15 cellular contexts compared by ENCODE assay signal in the genomic region with DNA sequence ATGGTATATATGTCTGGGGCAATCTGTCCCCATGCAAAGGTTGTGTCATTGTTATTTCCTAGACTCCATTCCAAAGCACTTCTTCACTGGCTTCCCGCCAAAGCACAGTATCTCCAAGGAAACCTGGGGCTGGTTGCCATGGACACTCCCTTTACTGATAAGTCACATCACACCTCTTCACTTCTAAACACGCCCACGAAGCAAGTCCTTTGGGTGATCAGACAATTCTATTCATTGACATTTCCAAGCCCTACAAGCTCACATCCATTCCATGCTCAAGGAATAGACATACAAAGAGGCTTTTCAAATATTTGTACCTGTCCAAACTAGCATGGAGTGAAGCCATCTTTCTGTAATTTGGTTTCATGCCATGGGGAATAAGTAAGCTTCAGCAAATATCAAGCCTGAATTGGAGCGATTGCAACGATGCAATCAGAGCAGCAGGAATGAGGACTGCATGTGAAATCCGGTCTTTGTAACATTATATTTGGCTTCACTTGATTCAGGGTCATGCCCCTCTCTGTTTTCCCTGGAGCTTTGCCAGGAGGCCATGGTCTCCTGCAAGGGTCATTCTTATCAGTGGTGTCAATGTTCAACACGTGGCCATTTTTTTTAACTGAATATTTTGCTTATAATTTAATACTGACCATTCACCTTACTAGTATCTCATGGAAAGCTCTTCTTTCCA.
DNase-seq lines count a peak whose midpoint lies in the region; ATAC-seq and TF ChIP-seq lines count a peak whose summit lies in the region.
"Had no signal": no experiment of that assay in that cellular context is flagged by ENCODE, and none has a peak within 500 bp of the region (broad histone marks: within the 10 kb centered on the region; RNA-seq: fewer than 3 reads in every experiment).

No MANE protein-coding gene starts in this region.

- POLR2A ChIA-PET in WTC11 (lab: Charles Lee): no interaction called here

- H3K27me3 ChIP-seq in MM.1S (replicated peaks; ENCODE audit: insufficient read depth, low read length): no peaks in the 10 kb centered on the region
- H3K27me3 ChIP-seq: right atrium auricular region had no signal

- DNase-seq in MM.1S (no peak), NCI-H345 treated with DMSO at 0.1 percent for 48 hours (lab: John Stamatoyannopoulos, UW; ENCODE audit: unreplicated experiment) (peak; percentile 75), dermis microvascular lymphatic vessel endothelial cell (ENCODE audit: low read depth in 2 of 2) (peak; percentile 90 to 92), superior temporal gyrus (ENCODE audit: extremely low spot score) (peak; percentile 20), WTC11 (ENCODE audit: low spot score) (no peak)
- DNase-seq: activated CD4-positive, alpha-beta T cell treated with anti-CD3 and anti-CD28 coated beads, Interleukin-2, amount 10 ng/mL, durations not matched to agents 7 days and 5 days; activated effector memory CD4-positive, alpha-beta T cell treated with anti-CD3 and anti-CD28 coated beads, Interleukin-2, amount 50 U/mL, for 16 hours; HFFc6; Karpas-422; SW 1271 had no signal

- H3K4me1 Mint-ChIP-seq in WTC11: peaks cover 8% of the 10 kb centered on the region
- H3K4me1 Mint-ChIP-seq: central memory CD8-positive, alpha-beta T cell had no signal

- no peak overlapping the region for H3K27ac ChIP-seq in MM.1S (ENCODE audit: low read length)
- H3K27ac ChIP-seq: right atrium auricular region had no signal

- H3K36me3 Mint-ChIP-seq in WTC11: no peaks in the 10 kb centered on the region

- no peaks in the 10 kb centered on the region for H4K20me1 ChIP-seq in MM.1S (ENCODE audit: insufficient read depth, low read length)

- no peak overlapping the region for H3K9ac ChIP-seq in MM.1S (ENCODE audit: low read length)

- H3K9me3 ChIP-seq in MM.1S (replicated peaks; ENCODE audit: insufficient read depth, low read length): no peaks in the 10 kb centered on the region
- H3K9me3 ChIP-seq: right atrium auricular region had no signal

- H3K27ac Mint-ChIP-seq in WTC11: no peak overlapping the region
- H3K27ac Mint-ChIP-seq: activated CD4-positive, alpha-beta T cell treated with anti-CD3 and anti-CD28 coated beads, Interleukin-2, amount 10 ng/mL, durations not matched to agents 7 days and 5 days; HFFc6 had no signal

- no peaks in the 10 kb centered on the region for H3K9me2 ChIP-seq in MM.1S (replicated peaks; ENCODE audit: insufficient read depth, low read length)

- TF ChIP-seq CTCF in MM.1S (IDR thresholded peaks at IDR 0.05; ENCODE audit: low read length): no peak
- TF ChIP-seq CTCF in WTC11 (IDR thresholded peaks at IDR 0.05): no peak

- CTCF ChIA-PET in WTC11 (lab: Charles Lee): no interaction called here

- H3K4me1 ChIP-seq in MM.1S (ENCODE audit: low read length): peaks cover 32% of the 10 kb centered on the region
- H3K4me1 ChIP-seq: right atrium auricular region had no signal

- H3K9me3 Mint-ChIP-seq in WTC11: peaks cover 5% of the 10 kb centered on the region; the same call in 1 of the 2 replicates
- H3K9me3 Mint-ChIP-seq: activated CD4-positive, alpha-beta T cell treated with anti-CD3 and anti-CD28 coated beads, Interleukin-2, amount 10 ng/mL, durations not matched to agents 7 days and 5 days; central memory CD8-positive, alpha-beta T cell; HFFc6 had no signal

- peaks cover 17% of the 10 kb centered on the region for H3F3A ChIP-seq in MM.1S (ENCODE audit: insufficient read depth, low read length)

- H2AFZ ChIP-seq in MM.1S (ENCODE audit: low read length): no peak overlapping the region

- ATAC-seq in WTC11 (no peak), HG03196 (IDR thresholded peaks at IDR 0.05; ENCODE audit: unreplicated experiment) (no peak), HG02938 (IDR thresholded peaks at IDR 0.05; ENCODE audit: unreplicated experiment) (no peak)
- ATAC-seq: esophagus mucosa had no signal

- H3K4me2 ChIP-seq in MM.1S (ENCODE audit: low read depth, low read length): 0 out of 2 replicates have a peak overlapping the region, but pooled peaks have one; percentile 6

- no peaks in the 10 kb centered on the region for H3K79me2 ChIP-seq in MM.1S (ENCODE audit: low read length)

- no peak overlapping the region for H3K4me3 Mint-ChIP-seq in WTC11
- H3K4me3 Mint-ChIP-seq: activated CD4-positive, alpha-beta T cell treated with anti-CD3 and anti-CD28 coated beads, Interleukin-2, amount 10 ng/mL, durations not matched to agents 7 days and 5 days; central memory CD8-positive, alpha-beta T cell; HFFc6 had no signal

- no peaks in the 10 kb centered on the region for H3K36me3 ChIP-seq in MM.1S (replicated peaks; ENCODE audit: insufficient read depth, low read length)
- H3K36me3 ChIP-seq: right atrium auricular region had no signal

- H3K27me3 Mint-ChIP-seq in WTC11 (ENCODE audit: low read depth): peaks cover 10% of the 10 kb centered on the region

- H3K4me3 ChIP-seq in MM.1S (ENCODE audit: low read length): no peak overlapping the region
- H3K4me3 ChIP-seq: right atrium auricular region had no signal

TF ChIP-seq in WTC11, 78 proteins besides CTCF, POLR2A, EP300 and RAD21 (continues in another document):
- TF ChIP-seq NFATC4 (CRISPR knock-in tag; IDR thresholded peaks at IDR 0.05) (no peak), FOXP1 (CRISPR knock-in tag; IDR thresholded peaks at IDR 0.05; ENCODE audit: borderline replicate concordance) (no peak), ZNF512 (CRISPR knock-in tag; IDR thresholded peaks at IDR 0.05; ENCODE audit: borderline replicate concordance) (no peak), GRHL2 (CRISPR knock-in tag; IDR thresholded peaks at IDR 0.05; ENCODE audit: insufficient replicate concordance, severe bottlenecking) (no peak), FOXK1 (CRISPR knock-in tag; IDR thresholded peaks at IDR 0.05) (no peak), OVOL2 (CRISPR knock-in tag; IDR thresholded peaks at IDR 0.05; ENCODE audit: borderline replicate concordance) (no peak), NR1H2 (CRISPR knock-in tag; IDR thresholded peaks at IDR 0.05) (no peak), TP53 (CRISPR knock-in tag; IDR thresholded peaks at IDR 0.05) (no peak), SMAD4 (CRISPR knock-in tag; IDR thresholded peaks at IDR 0.05) (no peak), PREB (CRISPR knock-in tag; IDR thresholded peaks at IDR 0.05; ENCODE audit: borderline replicate concordance) (no peak), ERG (CRISPR knock-in tag; IDR thresholded peaks at IDR 0.05) (no peak)
- TF ChIP-seq, protein P1, sequence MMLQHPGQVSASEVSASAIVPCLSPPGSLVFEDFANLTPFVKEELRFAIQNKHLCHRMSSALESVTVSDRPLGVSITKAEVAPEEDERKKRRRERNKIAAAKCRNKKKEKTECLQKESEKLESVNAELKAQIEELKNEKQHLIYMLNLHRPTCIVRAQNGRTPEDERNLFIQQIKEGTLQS (CRISPR knock-in tag; conservative IDR thresholded peaks at IDR 0.05): no peak
- TF ChIP-seq, protein P2, sequence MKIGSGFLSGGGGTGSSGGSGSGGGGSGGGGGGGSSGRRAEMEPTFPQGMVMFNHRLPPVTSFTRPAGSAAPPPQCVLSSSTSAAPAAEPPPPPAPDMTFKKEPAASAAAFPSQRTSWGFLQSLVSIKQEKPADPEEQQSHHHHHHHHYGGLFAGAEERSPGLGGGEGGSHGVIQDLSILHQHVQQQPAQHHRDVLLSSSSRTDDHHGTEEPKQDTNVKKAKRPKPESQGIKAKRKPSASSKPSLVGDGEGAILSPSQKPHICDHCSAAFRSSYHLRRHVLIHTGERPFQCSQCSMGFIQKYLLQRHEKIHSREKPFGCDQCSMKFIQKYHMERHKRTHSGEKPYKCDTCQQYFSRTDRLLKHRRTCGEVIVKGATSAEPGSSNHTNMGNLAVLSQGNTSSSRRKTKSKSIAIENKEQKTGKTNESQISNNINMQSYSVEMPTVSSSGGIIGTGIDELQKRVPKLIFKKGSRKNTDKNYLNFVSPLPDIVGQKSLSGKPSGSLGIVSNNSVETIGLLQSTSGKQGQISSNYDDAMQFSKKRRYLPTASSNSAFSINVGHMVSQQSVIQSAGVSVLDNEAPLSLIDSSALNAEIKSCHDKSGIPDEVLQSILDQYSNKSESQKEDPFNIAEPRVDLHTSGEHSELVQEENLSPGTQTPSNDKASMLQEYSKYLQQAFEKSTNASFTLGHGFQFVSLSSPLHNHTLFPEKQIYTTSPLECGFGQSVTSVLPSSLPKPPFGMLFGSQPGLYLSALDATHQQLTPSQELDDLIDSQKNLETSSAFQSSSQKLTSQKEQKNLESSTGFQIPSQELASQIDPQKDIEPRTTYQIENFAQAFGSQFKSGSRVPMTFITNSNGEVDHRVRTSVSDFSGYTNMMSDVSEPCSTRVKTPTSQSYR (CRISPR knock-in tag; IDR thresholded peaks at IDR 0.05): no peak

Comparison
In these comparisons a context has a peak if more than half of its experiments do, and no peak if none do; other contexts are left out.
1. DNase-seq: peak in NCI-H345 treated with DMSO at 0.1 percent for 48 hours (single experiment), dermis microvascular lymphatic vessel endothelial cell (2 of 2) and superior temporal gyrus (single experiment); none in MM.1S (single experiment) and WTC11 (single experiment).